ENCODE assay signal across 2 cellular contexts in the genomic region with DNA sequence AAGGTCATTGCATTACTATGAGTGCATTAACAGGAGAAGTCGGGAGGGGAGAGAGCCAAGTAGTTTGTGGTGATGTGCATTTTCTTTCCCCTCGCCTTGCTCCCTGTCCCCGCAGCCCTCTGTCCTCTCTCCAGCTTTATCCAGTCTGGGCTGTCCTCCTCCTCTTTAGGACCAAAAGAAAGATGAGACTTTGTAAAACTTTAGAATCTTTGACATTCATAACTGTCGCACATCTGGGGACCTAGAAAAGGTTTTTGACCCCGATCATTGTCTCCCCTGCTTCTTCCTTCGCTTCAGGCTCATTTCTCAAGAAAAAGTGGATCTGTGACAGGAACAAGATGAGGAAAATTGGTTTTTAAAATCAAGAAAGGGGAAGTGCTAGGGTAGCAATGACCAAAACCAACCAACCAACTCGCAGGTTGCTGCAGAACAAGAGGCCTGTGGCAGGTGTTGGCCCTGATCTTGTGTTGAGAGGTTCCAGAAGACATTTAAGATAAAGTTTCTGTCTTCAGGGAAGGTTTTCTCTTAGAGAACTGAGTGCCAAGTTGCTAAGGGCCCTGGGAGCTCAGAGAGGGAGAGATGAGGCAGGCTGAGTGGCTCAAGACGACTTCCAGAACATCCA.
TF ChIP-seq lines count a peak whose summit lies in the region.

No MANE protein-coding gene starts in this region.

TF ChIP-seq in GM12878, 131 proteins besides CTCF, POLR2A, EP300 and RAD21:
- 0 out of 4 replicates have a peak, but pooled peaks of 1 of the 2 experiments have one; percentile 32 for TF ChIP-seq SRF (IDR thresholded peaks at IDR 0.05; ENCODE audit: low read depth in 2 of 2, low read length in 2 of 2)
- no peak for TF ChIP-seq ETV6 (conservative IDR thresholded peaks at IDR 0.05 in 1 of 2, IDR thresholded peaks at IDR 0.05 in 1 of 2; ENCODE audit: borderline replicate concordance in 1 of 2, low read depth in 1 of 2)
- TF ChIP-seq NFXL1 (IDR thresholded peaks at IDR 0.05; ENCODE audit: borderline replicate concordance): no peak
- TF ChIP-seq SPI1 (IDR thresholded peaks at IDR 0.05; ENCODE audit: borderline replicate concordance, insufficient read depth, low read depth, low read length): peak; percentile 88
- TF ChIP-seq LARP7 (IDR thresholded peaks at IDR 0.05): no peak

TF ChIP-seq in HEK293T, 16 proteins besides CTCF, POLR2A, EP300 and RAD21:
- TF ChIP-seq ELF4 (IDR thresholded peaks at IDR 0.05) (no peak), FOXK2 (IDR thresholded peaks at IDR 0.05) (no peak), LEF1 (IDR thresholded peaks at IDR 0.05; ENCODE audit: borderline replicate concordance) (no peak), NFRKB (IDR thresholded peaks at IDR 0.05) (no peak), ZNF384 (IDR thresholded peaks at IDR 0.05) (no peak), HDGF (IDR thresholded peaks at IDR 0.05; ENCODE audit: borderline replicate concordance) (no peak), SUZ12 (IDR thresholded peaks at IDR 0.05) (no peak), SP1 (IDR thresholded peaks at IDR 0.05) (no peak), TARDBP (IDR thresholded peaks at IDR 0.05) (no peak), CTBP1 (IDR thresholded peaks at IDR 0.05; ENCODE audit: borderline replicate concordance) (no peak), FOXM1 (IDR thresholded peaks at IDR 0.05; ENCODE audit: borderline replicate concordance) (no peak), BHLHE40 (IDR thresholded peaks at IDR 0.05; ENCODE audit: borderline replicate concordance) (no peak), FOXA1 (IDR thresholded peaks at IDR 0.05) (no peak), ARNT (IDR thresholded peaks at IDR 0.05) (no peak)
- TF ChIP-seq, protein P1, sequence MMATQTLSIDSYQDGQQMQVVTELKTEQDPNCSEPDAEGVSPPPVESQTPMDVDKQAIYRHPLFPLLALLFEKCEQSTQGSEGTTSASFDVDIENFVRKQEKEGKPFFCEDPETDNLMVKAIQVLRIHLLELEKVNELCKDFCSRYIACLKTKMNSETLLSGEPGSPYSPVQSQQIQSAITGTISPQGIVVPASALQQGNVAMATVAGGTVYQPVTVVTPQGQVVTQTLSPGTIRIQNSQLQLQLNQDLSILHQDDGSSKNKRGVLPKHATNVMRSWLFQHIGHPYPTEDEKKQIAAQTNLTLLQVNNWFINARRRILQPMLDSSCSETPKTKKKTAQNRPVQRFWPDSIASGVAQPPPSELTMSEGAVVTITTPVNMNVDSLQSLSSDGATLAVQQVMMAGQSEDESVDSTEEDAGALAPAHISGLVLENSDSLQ (IDR thresholded peaks at IDR 0.05): no peak
